ENCODE assay signal across 16 cellular contexts in the genomic region with DNA sequence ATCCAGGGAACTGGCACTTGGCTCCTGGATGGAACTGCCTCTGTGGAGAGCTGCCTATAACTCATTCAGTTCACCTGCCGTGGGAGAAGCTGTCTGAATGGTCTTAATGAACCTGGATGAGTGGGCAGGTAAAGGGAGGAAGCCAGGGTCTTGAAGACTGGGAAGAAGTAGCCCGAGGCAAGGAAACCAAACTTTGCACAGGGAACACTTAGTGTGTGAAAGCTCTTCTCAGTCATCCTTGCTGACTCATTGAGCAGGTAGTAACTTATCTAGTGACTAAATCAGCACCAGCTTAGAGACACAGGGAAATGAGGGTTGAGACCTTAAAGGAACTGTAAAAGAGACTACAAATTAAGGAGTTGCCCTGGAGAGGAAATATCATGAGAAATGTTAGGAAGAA. TPM values are rescaled to one million over a fixed set of nuclear protein-coding genes. Genes with fewer than 3 reads are reported as not detected.
DNase-seq lines count a peak whose midpoint lies in the region; ATAC-seq and TF ChIP-seq lines count a peak whose summit lies in the region.
"Had no signal": no experiment of that assay in that cellular context is flagged by ENCODE, and none has a peak within 500 bp of the region (broad histone marks: within the 10 kb centered on the region; RNA-seq: fewer than 3 reads in every experiment).

No MANE protein-coding gene starts in this region.

- peaks cover 11% of the 10 kb centered on the region for H3F3A ChIP-seq in smooth muscle cell (ENCODE audit: low read depth)

- no peak overlapping the region for H3K9ac ChIP-seq in smooth muscle cell (ENCODE audit: low read depth)

- no peaks in the 10 kb centered on the region for H3K36me3 ChIP-seq in smooth muscle cell (ENCODE audit: low read depth)
- H3K36me3 ChIP-seq: prostate gland had no signal

- TF ChIP-seq CTCF in RWPE1 (conservative IDR thresholded peaks at IDR 0.05; ENCODE audit: low read depth) (no peak), foreskin keratinocyte (conservative IDR thresholded peaks at IDR 0.05) (no peak), smooth muscle cell (IDR thresholded peaks at IDR 0.05; ENCODE audit: borderline replicate concordance, insufficient read depth, poor library complexity, severe bottlenecking) (no peak)

- POLR2A ChIA-PET in RWPE1 (lab: Yijun Ruan, JAX; ENCODE audit: low non-redundant PET) = no interaction called here

- peaks cover 99% of the 10 kb centered on the region for H4K20me1 ChIP-seq in smooth muscle cell (ENCODE audit: low read depth)

- H3K27ac ChIP-seq in RWPE1 (peak overlapping the region; percentile 74), foreskin keratinocyte (peak overlapping the region; percentile 56), smooth muscle cell (ENCODE audit: low read depth) (peak overlapping the region; percentile 36)
- H3K27ac ChIP-seq: 22Rv1, heart left ventricle, prostate gland, SJCRH30, stomach had no signal

- ATAC-seq in foreskin keratinocyte = peak; percentile 90
- ATAC-seq: heart left ventricle had no signal

- H3K27me3 ChIP-seq in foreskin keratinocyte = no peaks in the 10 kb centered on the region
- no peaks in the 10 kb centered on the region for H3K27me3 ChIP-seq in smooth muscle cell (ENCODE audit: low read depth)
- H3K27me3 ChIP-seq: heart left ventricle, SJCRH30, stomach had no signal

- WGBS in smooth muscle cell (ENCODE audit: low lambda C conversion rate) = 69% methylated on average over 2 of the region's 2 CpGs

- CTCF ChIA-PET in RWPE1 (lab: Yijun Ruan, JAX) = no interaction called here

- H3K79me2 ChIP-seq in smooth muscle cell (ENCODE audit: low read depth) = no peaks in the 10 kb centered on the region

- H3K4me1 ChIP-seq in foreskin keratinocyte (peaks cover 39% of the 10 kb centered on the region), smooth muscle cell (ENCODE audit: low read depth) (peaks cover 46% of the 10 kb centered on the region)
- H3K4me1 ChIP-seq: prostate gland had no signal

- no peak overlapping the region for H2AFZ ChIP-seq in smooth muscle cell (ENCODE audit: low read depth)

- DNase-seq in NCI-H82 (lab: John Stamatoyannopoulos, UW) = peak; percentile 29
- no peak for DNase-seq in NCI-H82 treated with DMSO at 0.1 percent for 48 hours (lab: John Stamatoyannopoulos, UW; ENCODE audit: unreplicated experiment)
- DNase-seq in RWPE1 (ENCODE audit: low spot score) = peak; percentile 75
- DNase-seq in foreskin keratinocyte = peak; percentile 95 to 98
- DNase-seq in smooth muscle cell (lab: John Stamatoyannopoulos, UW; ENCODE audit: unreplicated experiment) = no peak
- DNase-seq in NCI-H1436 treated with DMSO at 0.1 percent for 48 hours (lab: John Stamatoyannopoulos, UW) = no peak
- no peak for DNase-seq in activated CD4-positive, alpha-beta T cell treated with anti-CD3 and anti-CD28 coated beads for 48 hours
- no peak for DNase-seq in SHP77 treated with DMSO at 0.1 percent for 48 hours (lab: John Stamatoyannopoulos, UW)
- DNase-seq: activated CD4-positive, alpha-beta T cell treated with anti-CD3 and anti-CD28 coated beads, Interleukin-2, amount 50 U/mL, for 48 hours; heart left ventricle; NCI-H2081 treated with DMSO at 0.1 percent for 48 hours; SJCRH30; stimulated activated CD4-positive, alpha-beta T cell treated with anti-CD3 and anti-CD28 coated beads, Interleukin-12 subunit alpha, Interleukin-12 subunit beta, amount 100 ng/mL, for 4 hours; stomach had no signal

- no peaks in the 10 kb centered on the region for H3K9me3 ChIP-seq in smooth muscle cell (replicated peaks; ENCODE audit: low read depth)
- H3K9me3 ChIP-seq: heart left ventricle, prostate gland, SJCRH30, stomach had no signal

- H3K4me2 ChIP-seq in smooth muscle cell = no peak overlapping the region

- no peak overlapping the region for H3K4me3 ChIP-seq in smooth muscle cell
- H3K4me3 ChIP-seq: heart left ventricle, prostate gland, SJCRH30, stomach had no signal

RNA-seq across cellular contexts. Expression of a gene that starts 9.9 kb away (rescaled TPM):
- 0.07 and 0.35 TPM in 2 replicates for total RNA-seq in foreskin keratinocyte
- polyA plus RNA-seq in foreskin keratinocyte = 0.04 and 0.08 TPM in 2 replicates
- not detected in 2 replicates for total RNA-seq in smooth muscle cell
- 0.25 TPM in 1 of 2 replicates, not detected in the other for polyA plus RNA-seq in smooth muscle cell

Comparison
In these comparisons a context has a peak if more than half of its experiments do, and no peak if none do; other contexts are left out.
1. DNase-seq: peak in NCI-H82 (single experiment), RWPE1 (single experiment) and foreskin keratinocyte (2 of 2); none in NCI-H82 treated with DMSO at 0.1 percent for 48 hours (single experiment), smooth muscle cell (single experiment), NCI-H1436 treated with DMSO at 0.1 percent for 48 hours (single experiment), activated CD4-positive, alpha-beta T cell treated with anti-CD3 and anti-CD28 coated beads for 48 hours (single experiment) and SHP77 treated with DMSO at 0.1 percent for 48 hours (single experiment).
2. Peak in every context shown above with its lines, with median percentiles within 50 percentile points of each other: H3K27ac ChIP-seq.